2 cellular contexts compared by ENCODE assay signal in the genomic region with DNA sequence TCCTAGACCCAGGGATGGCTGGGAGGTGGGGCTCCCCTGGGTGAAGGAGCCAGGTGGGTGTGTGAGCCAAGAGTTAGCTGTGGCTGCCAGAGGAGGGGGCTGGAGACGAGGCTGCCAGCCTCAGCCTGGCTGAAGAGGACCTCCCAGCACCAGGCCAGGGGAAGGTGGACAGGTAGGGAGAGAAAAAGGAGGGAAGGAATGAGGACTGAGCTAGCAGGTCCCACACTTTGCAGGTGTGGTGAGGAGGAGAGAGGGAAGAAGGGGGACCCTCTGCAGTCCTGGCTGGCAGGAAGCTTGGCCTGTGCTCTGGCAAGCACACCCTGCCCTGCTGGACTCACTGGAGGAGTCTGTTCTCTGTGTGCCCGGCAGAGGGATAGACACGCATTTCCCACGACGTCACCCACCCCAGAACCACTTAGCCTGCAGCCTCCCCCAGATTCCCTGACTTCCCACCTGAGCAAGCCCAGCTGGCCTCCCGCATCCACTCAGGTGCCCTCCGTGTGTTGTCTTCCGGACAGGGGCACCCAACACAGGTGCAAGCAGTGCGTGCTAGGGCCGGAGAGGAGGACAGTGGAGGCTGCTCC.
TF ChIP-seq lines count a peak whose summit lies in the region.

No MANE protein-coding gene starts in this region.

TF ChIP-seq in HepG2, 621 proteins besides CTCF, POLR2A, EP300 and RAD21:
- TF ChIP-seq TAF1 (CRISPR knock-in tag; IDR thresholded peaks at IDR 0.05) (peak; percentile 22; the same call in 1 of the 2 replicates), TGIF2 (CRISPR knock-in tag; IDR thresholded peaks at IDR 0.05) (no peak), ZNF770 (CRISPR knock-in tag; IDR thresholded peaks at IDR 0.05) (peak; percentile 39; the same call in 1 of the 2 replicates), ZBTB39 (CRISPR knock-in tag; IDR thresholded peaks at IDR 0.05) (peak; percentile 52; the same call in 1 of the 2 replicates)

TF ChIP-seq in HEK293T, 16 proteins besides CTCF, POLR2A, EP300 and RAD21:
- TF ChIP-seq FOXM1 (IDR thresholded peaks at IDR 0.05; ENCODE audit: borderline replicate concordance): no peak
- no peak for TF ChIP-seq ARNT (IDR thresholded peaks at IDR 0.05)
- no peak for TF ChIP-seq NFRKB (IDR thresholded peaks at IDR 0.05)
- no peak for TF ChIP-seq LEF1 (IDR thresholded peaks at IDR 0.05; ENCODE audit: borderline replicate concordance)
- no peak for TF ChIP-seq PKNOX1 (IDR thresholded peaks at IDR 0.05)
- TF ChIP-seq TARDBP (IDR thresholded peaks at IDR 0.05): no peak
- TF ChIP-seq ZNF384 (IDR thresholded peaks at IDR 0.05): no peak
- no peak for TF ChIP-seq CTBP1 (IDR thresholded peaks at IDR 0.05; ENCODE audit: borderline replicate concordance)
- no peak for TF ChIP-seq FOXK2 (IDR thresholded peaks at IDR 0.05)
- no peak for TF ChIP-seq FOXA1 (IDR thresholded peaks at IDR 0.05)
- no peak for TF ChIP-seq SUZ12 (IDR thresholded peaks at IDR 0.05)
- TF ChIP-seq BHLHE40 (IDR thresholded peaks at IDR 0.05; ENCODE audit: borderline replicate concordance): no peak
- no peak for TF ChIP-seq L3MBTL2 (conservative IDR thresholded peaks at IDR 0.05)
